In the genomic region with DNA sequence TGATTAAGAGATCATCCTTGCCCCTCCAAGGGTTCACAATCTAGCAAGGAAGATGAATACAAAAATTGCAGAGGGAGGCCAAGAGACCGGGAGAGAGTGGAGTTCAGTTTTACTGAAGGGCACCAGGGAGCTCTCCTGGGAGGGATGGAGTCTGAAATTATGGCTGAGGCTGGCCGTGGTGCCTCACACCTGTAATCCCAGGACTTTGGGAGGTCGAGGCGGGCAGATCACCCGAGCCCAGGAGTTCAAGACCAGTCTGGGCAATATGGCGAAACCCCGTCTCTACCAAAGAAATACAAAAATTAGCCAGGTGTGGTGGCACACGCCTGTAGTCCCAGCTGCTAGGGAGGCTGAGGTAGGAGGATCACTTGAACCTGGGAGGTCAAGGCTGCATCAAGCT, we compare ENCODE assay signal across 10 cellular contexts.
"Had no signal": no experiment of that assay in that cellular context is flagged by ENCODE, and none has a peak within 500 bp of the region (broad histone marks: within the 10 kb centered on the region; RNA-seq: fewer than 3 reads in every experiment).

No MANE protein-coding gene starts in this region.

- H3K4me1 ChIP-seq: body of pancreas, parathyroid adenoma, sigmoid colon had no signal

- H3K27ac ChIP-seq: body of pancreas, parathyroid adenoma, sigmoid colon had no signal

- H3K4me3 ChIP-seq: body of pancreas, sigmoid colon had no signal

- H3K27me3 ChIP-seq: body of pancreas, sigmoid colon had no signal

- H3K36me3 ChIP-seq: sigmoid colon had no signal

- ATAC-seq: body of pancreas had no signal

- DNase-seq: activated CD4-positive, alpha-beta T cell treated with anti-CD3 and anti-CD28 coated beads, Interleukin-2, amount 50 U/mL, for 4 hours; activated naive CD4-positive, alpha-beta T cell; body of pancreas; cortex of kidney; foreskin melanocyte; mesendoderm; sigmoid colon; stimulated activated CD4-positive, alpha-beta T cell treated with anti-CD3 and anti-CD28 coated beads, Interleukin-1b, Interleukin-23, amount 100 ng/mL, for 48 hours; T-helper 9 cell had no signal

- H3K9me3 ChIP-seq: body of pancreas, sigmoid colon had no signal
